Comparison of ENCODE assay signal across 7 cellular contexts in the genomic region with DNA sequence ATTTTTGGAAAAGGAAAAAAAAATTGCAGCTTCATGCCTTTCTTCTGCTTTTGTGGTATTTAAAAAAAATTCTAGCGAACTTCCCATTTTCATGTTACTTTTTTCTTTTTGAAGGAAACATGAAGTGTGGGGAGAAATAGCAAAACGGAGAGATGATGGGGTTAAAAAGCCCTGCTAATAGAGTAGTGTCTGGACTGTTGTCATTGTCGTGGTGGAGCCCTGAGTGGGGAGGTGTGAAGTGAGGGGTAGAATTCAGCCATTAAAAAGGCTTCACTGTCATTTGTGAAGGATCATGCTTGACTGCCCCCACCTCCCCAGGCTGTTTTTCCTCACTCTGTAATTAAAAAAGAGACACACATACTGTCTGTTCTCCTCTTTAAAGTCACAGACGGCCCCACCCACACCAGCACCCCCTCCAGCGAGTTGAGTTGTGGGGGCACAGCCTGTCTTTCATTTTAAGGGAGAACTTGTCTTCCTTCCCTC.
DNase-seq lines count a peak whose midpoint lies in the region; ATAC-seq and TF ChIP-seq lines count a peak whose summit lies in the region.

No MANE protein-coding gene starts in this region.

- H3K18ac ChIP-seq in H9 (ENCODE audit: insufficient read length, low read depth, low read length), result peak overlapping the region; percentile 79

- H2BK20ac ChIP-seq in H9 (ENCODE audit: low read depth, low read length, poor library complexity, severe bottlenecking), result peak overlapping the region; percentile 65

- H3K79me1 ChIP-seq in H9 (ENCODE audit: insufficient read depth, low read depth, low read length, poor library complexity, severe bottlenecking), result no peaks in the 10 kb centered on the region

- H3K9ac ChIP-seq in H9 (ENCODE audit: extremely low read depth, insufficient read length, low read length) (no peak overlapping the region), OCI-LY3 (ENCODE audit: low read length) (peak overlapping the region; percentile 39), subcutaneous abdominal adipose tissue (ENCODE audit: low read length in 5 of 5) (no peak overlapping the region)

- peaks cover 4 to 20% of the 10 kb centered on the region in 2 experiments for H3K4me1 Mint-ChIP-seq in H9

- H3K27me3 Mint-ChIP-seq in H9 (ENCODE audit: low read depth), result peaks cover 8% of the 10 kb centered on the region; the same call in 1 of the 2 replicates

- no peak overlapping the region for H3K27ac ChIP-seq in H9 (ENCODE audit: insufficient read length, low read depth, low read length)
- H3K27ac ChIP-seq in OCI-LY3 (ENCODE audit: low read length), result no peak overlapping the region
- H3K27ac ChIP-seq in layer of hippocampus (ENCODE audit: low read depth, low read length), result peak overlapping the region; percentile 78
- peak overlapping the region; percentile 43 for H3K27ac ChIP-seq in subcutaneous abdominal adipose tissue (ENCODE audit: low read depth, low read length)

- TF ChIP-seq CTCF in H9 (conservative IDR thresholded peaks at IDR 0.05) (no peak), OCI-LY3 (IDR thresholded peaks at IDR 0.05; ENCODE audit: low read depth, low read length) (no peak)

- H2AFZ ChIP-seq in H9 (ENCODE audit: low read length), result no peak overlapping the region
- H2AFZ ChIP-seq in OCI-LY3 (ENCODE audit: low read depth, low read length), result peak overlapping the region; percentile 87

- peaks cover 7% of the 10 kb centered on the region for H3K23me2 ChIP-seq in H9 (ENCODE audit: insufficient read length, low read depth, low read length, poor library complexity, severe bottlenecking)

- no peak overlapping the region for H3K23ac ChIP-seq in H9 (ENCODE audit: insufficient read length, low read depth, low read length)

- H3K4me3 ChIP-seq in OCI-LY3 (ENCODE audit: low read length), result peak overlapping the region; percentile 38
- H3K4me3 ChIP-seq in subcutaneous abdominal adipose tissue (ENCODE audit: low read depth in 1 of 5, low read length in 5 of 5), result peak overlapping the region in 2 of 5 donors; percentile 32 to 71

- H3K56ac ChIP-seq in H9 (ENCODE audit: insufficient read length, low read depth, low read length), result no peak overlapping the region

- peak overlapping the region; percentile 64; the same call in 1 of the 2 replicates for H3K14ac ChIP-seq in H9 (ENCODE audit: insufficient read depth, low read length)

- ATAC-seq in HG03108 (IDR thresholded peaks at IDR 0.05; ENCODE audit: unreplicated experiment), result no peak

- no peak overlapping the region for H2BK5ac ChIP-seq in H9 (ENCODE audit: insufficient read length, low read length)

- peak overlapping the region; percentile 86 for H2BK120ac ChIP-seq in H9 (ENCODE audit: low read depth, low read length, poor library complexity, severe bottlenecking)

- no peak overlapping the region for H3K4me3 Mint-ChIP-seq in H9

- no peak overlapping the region for H4K5ac ChIP-seq in H9 (ENCODE audit: insufficient read length, low read depth, low read length)

- no peak overlapping the region for H3K27ac Mint-ChIP-seq in H9

- H3K4me2 ChIP-seq in H9 (ENCODE audit: insufficient read depth, insufficient read length, low read length), result no peak overlapping the region
- H3K4me2 ChIP-seq in OCI-LY3 (ENCODE audit: low read length), result peak overlapping the region; percentile 65

- H3K79me2 ChIP-seq in H9 (ENCODE audit: insufficient read depth, low read length) (no peaks in the 10 kb centered on the region), OCI-LY3 (ENCODE audit: low read length) (no peaks in the 10 kb centered on the region)

- H2BK12ac ChIP-seq in H9 (ENCODE audit: insufficient read length, low read depth, low read length), result no peak overlapping the region

- H4K8ac ChIP-seq in H9 (replicated peaks; ENCODE audit: insufficient read length, low read depth, low read length), result peak overlapping the region; percentile 58

- no peaks in the 10 kb centered on the region; a peak in 1 of 7 replicates for H3K36me3 Mint-ChIP-seq in H9 (ENCODE audit: insufficient read depth in 1 of 3, low read depth in 3 of 3)

- peak overlapping the region; percentile 21 for H3K4ac ChIP-seq in H9 (ENCODE audit: low read depth, low read length)

- H2AK5ac ChIP-seq in H9 (ENCODE audit: insufficient read length, low read length), result peak overlapping the region; percentile 30

- H3K36me3 ChIP-seq in OCI-LY3 (replicated peaks; ENCODE audit: low read depth, low read length) (no peaks in the 10 kb centered on the region), subcutaneous abdominal adipose tissue (ENCODE audit: control insufficient read depth in 5 of 5, insufficient read depth in 5 of 5, low read length in 5 of 5) (no peaks in the 10 kb centered on the region)

- no peak for DNase-seq in H9
- DNase-seq in SHP77 treated with DMSO at 0.1 percent for 48 hours (lab: John Stamatoyannopoulos, UW), result no peak
- DNase-seq in D341Med (ENCODE audit: low spot score), result no peak

- no peak overlapping the region for H2BK15ac ChIP-seq in H9 (ENCODE audit: low read depth, low read length)

- H3T11ph ChIP-seq in H9 (ENCODE audit: low read length), result peak overlapping the region; percentile 94

- no peaks in the 10 kb centered on the region for H3K9me3 Mint-ChIP-seq in H9

- no peaks in the 10 kb centered on the region; the same call in 1 of the 2 replicates for H3K27me3 ChIP-seq in H9 (ENCODE audit: insufficient read depth, low read length)
- peaks cover 13% of the 10 kb centered on the region; the same call in 1 of the 2 replicates for H3K27me3 ChIP-seq in OCI-LY3 (ENCODE audit: low read depth, low read length)
- H3K27me3 ChIP-seq in layer of hippocampus (ENCODE audit: control insufficient read depth, insufficient read depth, low read length), result no peaks in the 10 kb centered on the region
- peaks cover 0 to 4% (median 3%) of the 10 kb centered on the region in 5 donors for H3K27me3 ChIP-seq in subcutaneous abdominal adipose tissue (ENCODE audit: control insufficient read depth in 5 of 5, insufficient read depth in 4 of 5, low read length in 5 of 5)

- H4K20me1 ChIP-seq in H9 (ENCODE audit: control insufficient read depth, insufficient read depth, insufficient read length), result no peaks in the 10 kb centered on the region
- H4K20me1 ChIP-seq in OCI-LY3 (ENCODE audit: insufficient read depth, low read length), result no peaks in the 10 kb centered on the region

- H3K9me3 ChIP-seq in H9 (ENCODE audit: control insufficient read depth, low read depth, low read length) (no peaks in the 10 kb centered on the region), OCI-LY3 (ENCODE audit: insufficient read depth, low read length) (no peaks in the 10 kb centered on the region), subcutaneous abdominal adipose tissue (ENCODE audit: control insufficient read depth in 5 of 5, low read length in 5 of 5) (no peaks in the 10 kb centered on the region)

- peaks cover 9% of the 10 kb centered on the region for H3K4me1 ChIP-seq in H9 (ENCODE audit: insufficient read depth, low read length)
- H3K4me1 ChIP-seq in OCI-LY3 (ENCODE audit: low read length), result peaks cover 20% of the 10 kb centered on the region
- peaks cover 3 to 46% (median 42%) of the 10 kb centered on the region in 5 donors for H3K4me1 ChIP-seq in subcutaneous abdominal adipose tissue (ENCODE audit: control insufficient read depth in 5 of 5, insufficient read depth in 5 of 5, low read length in 5 of 5)

- WGBS in H9 (ENCODE audit: extremely low coverage, insufficient read length, low lambda C conversion rate), result no CpG with 5 or more reads among the region's 5 CpGs

- peak overlapping the region; percentile 82 for H4K91ac ChIP-seq in H9 (ENCODE audit: insufficient read length, low read depth, low read length)

Comparison
In these comparisons a context has a peak if more than half of its experiments do, and no peak if none do; other contexts are left out.
1. H3K27ac ChIP-seq: peak in layer of hippocampus (single experiment) and subcutaneous abdominal adipose tissue (single experiment); none in H9 (single experiment) and OCI-LY3 (single experiment).